8 cellular contexts compared by ENCODE assay signal in the genomic region with DNA sequence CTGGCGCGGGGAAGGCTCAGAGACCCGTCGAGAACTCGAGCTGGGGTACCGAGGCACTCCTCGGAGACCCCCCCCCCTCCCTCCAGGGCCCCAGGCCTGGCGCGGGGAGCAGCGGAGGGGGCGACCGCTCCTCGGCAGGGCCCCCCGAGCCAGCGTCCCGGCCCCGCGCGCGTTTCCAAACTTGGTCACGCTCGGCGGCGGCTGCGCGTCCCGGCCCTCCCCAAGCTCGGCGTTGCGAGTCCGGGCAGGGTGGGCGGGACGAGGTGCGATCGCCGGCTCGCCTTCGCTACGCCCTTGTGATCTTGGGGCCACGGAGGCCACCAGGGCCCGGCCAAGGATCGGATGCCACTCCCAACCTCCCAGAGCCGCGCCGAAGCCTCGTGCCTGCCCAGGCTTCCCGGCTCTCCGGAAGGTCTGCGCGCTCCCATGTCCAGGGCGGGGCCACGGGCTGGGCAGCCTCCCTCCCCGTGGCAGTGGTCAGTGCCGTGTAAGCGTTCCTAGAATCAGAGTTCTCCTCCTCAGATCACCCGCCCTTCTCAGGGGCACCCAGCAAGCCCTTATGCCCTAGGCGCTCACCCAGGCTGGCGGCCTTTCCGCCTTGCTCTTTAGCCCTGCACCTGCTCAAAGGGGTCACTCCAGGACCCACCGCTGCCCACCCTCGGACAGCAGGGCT. TPM values are rescaled to one million over a fixed set of nuclear protein-coding genes. Genes with fewer than 3 reads are reported as not detected.
DNase-seq lines count a peak whose midpoint lies in the region; ATAC-seq and TF ChIP-seq lines count a peak whose summit lies in the region.

No MANE protein-coding gene starts in this region.

- no peaks in the 10 kb centered on the region for H3K9me3 ChIP-seq in adrenal gland (replicated peaks in 1 of 3)

- peak overlapping the region; percentile 95 for H2AFZ ChIP-seq in GM23338

- intact Hi-C loops in adrenal gland (cut with DNase I) (loop anchor here (5.0 to 10.0 kb wide), 2 partner anchors 135 to 253 kb away; no protein-coding TSS in a partner anchor), sciatic nerve (cut with DNase I) (loop anchor here (10.0 kb wide), 1 partner anchor 223 kb away; the partner anchor contains the start of gene DYNLL2)

- H3K4me3 ChIP-seq in GM23338 (peak overlapping the region; percentile 76), adrenal gland (peak overlapping the region in 2 of 4 donors; percentile 28 to 60)

- H3K27me3 ChIP-seq in GM23338 (ENCODE audit: insufficient read depth) (peaks cover 44% of the 10 kb centered on the region), adrenal gland (no peaks in the 10 kb centered on the region)

- H3K9me3 Mint-ChIP-seq in GM23338 = no peaks in the 10 kb centered on the region

- H3K4me3 Mint-ChIP-seq in GM23338 = peak overlapping the region; percentile 80

- no peak overlapping the region for H3K27ac Mint-ChIP-seq in GM23338

- peaks cover 10% of the 10 kb centered on the region; the same call in 1 of the 2 replicates for H3F3A ChIP-seq in GM23338 (replicated peaks; ENCODE audit: low read depth)

- H4K20me1 ChIP-seq in GM23338 (replicated peaks; ENCODE audit: insufficient read depth) = no peaks in the 10 kb centered on the region

- H3K79me2 ChIP-seq in GM23338 (replicated peaks; ENCODE audit: insufficient read depth) = no peaks in the 10 kb centered on the region

- H3K4me2 ChIP-seq in GM23338 = peak overlapping the region; percentile 99

- peaks cover 9% of the 10 kb centered on the region; the same call in 1 of the 3 replicates for H3K36me3 Mint-ChIP-seq in GM23338 (ENCODE audit: low read depth)

- H3K4me1 ChIP-seq in GM23338 (ENCODE audit: insufficient read depth) (peaks cover 32% of the 10 kb centered on the region; the same call in 1 of the 2 replicates), adrenal gland (replicated peaks in 1 of 2) (peaks cover 22 to 32% of the 10 kb centered on the region in 2 donors)

- no peaks in the 10 kb centered on the region for H3K36me3 ChIP-seq in GM23338 (ENCODE audit: insufficient read depth)
- peaks cover 0 to 9% of the 10 kb centered on the region in 2 donors for H3K36me3 ChIP-seq in adrenal gland (replicated peaks in 1 of 2)

- ATAC-seq in GM23338 (peak; percentile 38), sciatic nerve (peak; percentile 84), HG02763 (IDR thresholded peaks at IDR 0.05; ENCODE audit: unreplicated experiment) (no peak), HG02973 (IDR thresholded peaks at IDR 0.05; ENCODE audit: unreplicated experiment) (no peak)

- 4 to 17% (median 8%) methylated on average over 13 to 61 of the region's 61 CpGs for WGBS in adrenal gland, 4 donors

- TF ChIP-seq POLR2A in adrenal gland (IDR thresholded peaks at IDR 0.05) = peak; percentile 25 to 83

- peak; percentile 73 for DNase-seq in GM23338 (ENCODE audit: low spot score)
- DNase-seq in adrenal gland = peak; percentile 76 to 92 (median 87)
- peak; percentile 76 for DNase-seq in hepatic stellate cell (ENCODE audit: low spot score)
- peak; percentile 83 for DNase-seq in sciatic nerve (ENCODE audit: low spot score)
- DNase-seq in activated effector memory CD4-positive, alpha-beta T cell treated with anti-CD3 and anti-CD28 coated beads, Interleukin-2, amount 50 U/mL, for 16 hours = no peak
- no peak for DNase-seq in hippocampal formation (lab: John Stamatoyannopoulos, UW)

- H3K27ac ChIP-seq in GM23338 (ENCODE audit: low read depth) = no peak overlapping the region
- H3K27ac ChIP-seq in adrenal gland = peak overlapping the region; percentile 84 to 95 (median 94)

- TF ChIP-seq CTCF in GM23338 (conservative IDR thresholded peaks at IDR 0.05; ENCODE audit: low read depth in 2 of 2) (no peak), adrenal gland (IDR thresholded peaks at IDR 0.05) (no peak)

- H3K27me3 Mint-ChIP-seq in GM23338 (ENCODE audit: insufficient read depth, low read depth, poor library complexity) = peaks cover 44% of the 10 kb centered on the region

- no peaks in the 10 kb centered on the region for H3K9me2 ChIP-seq in GM23338 (ENCODE audit: insufficient read depth)

- peaks cover 42% of the 10 kb centered on the region for H3K4me1 Mint-ChIP-seq in GM23338

TF ChIP-seq in GM23338, 12 proteins besides CTCF, POLR2A, EP300 and RAD21 (continues in another document):
- TF ChIP-seq STAT1 (IDR thresholded peaks at IDR 0.05; ENCODE audit: unreplicated experiment) (no peak), JUNB (IDR thresholded peaks at IDR 0.05; ENCODE audit: unreplicated experiment) (no peak), ZNF114 (CRISPR knock-in tag; IDR thresholded peaks at IDR 0.05) (no peak), EZH2 (IDR thresholded peaks at IDR 0.05; ENCODE audit: low read depth, unreplicated experiment) (no peak), EZH2phosphoT487 (IDR thresholded peaks at IDR 0.05; ENCODE audit: unreplicated experiment) (no peak), ZNF331 (CRISPR knock-in tag; IDR thresholded peaks at IDR 0.05; ENCODE audit: low read depth) (no peak), NANOG (IDR thresholded peaks at IDR 0.05; ENCODE audit: borderline replicate concordance) (no peak)
- TF ChIP-seq, protein P1, sequence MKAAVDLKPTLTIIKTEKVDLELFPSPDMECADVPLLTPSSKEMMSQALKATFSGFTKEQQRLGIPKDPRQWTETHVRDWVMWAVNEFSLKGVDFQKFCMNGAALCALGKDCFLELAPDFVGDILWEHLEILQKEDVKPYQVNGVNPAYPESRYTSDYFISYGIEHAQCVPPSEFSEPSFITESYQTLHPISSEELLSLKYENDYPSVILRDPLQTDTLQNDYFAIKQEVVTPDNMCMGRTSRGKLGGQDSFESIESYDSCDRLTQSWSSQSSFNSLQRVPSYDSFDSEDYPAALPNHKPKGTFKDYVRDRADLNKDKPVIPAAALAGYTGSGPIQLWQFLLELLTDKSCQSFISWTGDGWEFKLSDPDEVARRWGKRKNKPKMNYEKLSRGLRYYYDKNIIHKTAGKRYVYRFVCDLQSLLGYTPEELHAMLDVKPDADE (IDR thresholded peaks at IDR 0.05) = no peak
- TF ChIP-seq, protein P2, sequence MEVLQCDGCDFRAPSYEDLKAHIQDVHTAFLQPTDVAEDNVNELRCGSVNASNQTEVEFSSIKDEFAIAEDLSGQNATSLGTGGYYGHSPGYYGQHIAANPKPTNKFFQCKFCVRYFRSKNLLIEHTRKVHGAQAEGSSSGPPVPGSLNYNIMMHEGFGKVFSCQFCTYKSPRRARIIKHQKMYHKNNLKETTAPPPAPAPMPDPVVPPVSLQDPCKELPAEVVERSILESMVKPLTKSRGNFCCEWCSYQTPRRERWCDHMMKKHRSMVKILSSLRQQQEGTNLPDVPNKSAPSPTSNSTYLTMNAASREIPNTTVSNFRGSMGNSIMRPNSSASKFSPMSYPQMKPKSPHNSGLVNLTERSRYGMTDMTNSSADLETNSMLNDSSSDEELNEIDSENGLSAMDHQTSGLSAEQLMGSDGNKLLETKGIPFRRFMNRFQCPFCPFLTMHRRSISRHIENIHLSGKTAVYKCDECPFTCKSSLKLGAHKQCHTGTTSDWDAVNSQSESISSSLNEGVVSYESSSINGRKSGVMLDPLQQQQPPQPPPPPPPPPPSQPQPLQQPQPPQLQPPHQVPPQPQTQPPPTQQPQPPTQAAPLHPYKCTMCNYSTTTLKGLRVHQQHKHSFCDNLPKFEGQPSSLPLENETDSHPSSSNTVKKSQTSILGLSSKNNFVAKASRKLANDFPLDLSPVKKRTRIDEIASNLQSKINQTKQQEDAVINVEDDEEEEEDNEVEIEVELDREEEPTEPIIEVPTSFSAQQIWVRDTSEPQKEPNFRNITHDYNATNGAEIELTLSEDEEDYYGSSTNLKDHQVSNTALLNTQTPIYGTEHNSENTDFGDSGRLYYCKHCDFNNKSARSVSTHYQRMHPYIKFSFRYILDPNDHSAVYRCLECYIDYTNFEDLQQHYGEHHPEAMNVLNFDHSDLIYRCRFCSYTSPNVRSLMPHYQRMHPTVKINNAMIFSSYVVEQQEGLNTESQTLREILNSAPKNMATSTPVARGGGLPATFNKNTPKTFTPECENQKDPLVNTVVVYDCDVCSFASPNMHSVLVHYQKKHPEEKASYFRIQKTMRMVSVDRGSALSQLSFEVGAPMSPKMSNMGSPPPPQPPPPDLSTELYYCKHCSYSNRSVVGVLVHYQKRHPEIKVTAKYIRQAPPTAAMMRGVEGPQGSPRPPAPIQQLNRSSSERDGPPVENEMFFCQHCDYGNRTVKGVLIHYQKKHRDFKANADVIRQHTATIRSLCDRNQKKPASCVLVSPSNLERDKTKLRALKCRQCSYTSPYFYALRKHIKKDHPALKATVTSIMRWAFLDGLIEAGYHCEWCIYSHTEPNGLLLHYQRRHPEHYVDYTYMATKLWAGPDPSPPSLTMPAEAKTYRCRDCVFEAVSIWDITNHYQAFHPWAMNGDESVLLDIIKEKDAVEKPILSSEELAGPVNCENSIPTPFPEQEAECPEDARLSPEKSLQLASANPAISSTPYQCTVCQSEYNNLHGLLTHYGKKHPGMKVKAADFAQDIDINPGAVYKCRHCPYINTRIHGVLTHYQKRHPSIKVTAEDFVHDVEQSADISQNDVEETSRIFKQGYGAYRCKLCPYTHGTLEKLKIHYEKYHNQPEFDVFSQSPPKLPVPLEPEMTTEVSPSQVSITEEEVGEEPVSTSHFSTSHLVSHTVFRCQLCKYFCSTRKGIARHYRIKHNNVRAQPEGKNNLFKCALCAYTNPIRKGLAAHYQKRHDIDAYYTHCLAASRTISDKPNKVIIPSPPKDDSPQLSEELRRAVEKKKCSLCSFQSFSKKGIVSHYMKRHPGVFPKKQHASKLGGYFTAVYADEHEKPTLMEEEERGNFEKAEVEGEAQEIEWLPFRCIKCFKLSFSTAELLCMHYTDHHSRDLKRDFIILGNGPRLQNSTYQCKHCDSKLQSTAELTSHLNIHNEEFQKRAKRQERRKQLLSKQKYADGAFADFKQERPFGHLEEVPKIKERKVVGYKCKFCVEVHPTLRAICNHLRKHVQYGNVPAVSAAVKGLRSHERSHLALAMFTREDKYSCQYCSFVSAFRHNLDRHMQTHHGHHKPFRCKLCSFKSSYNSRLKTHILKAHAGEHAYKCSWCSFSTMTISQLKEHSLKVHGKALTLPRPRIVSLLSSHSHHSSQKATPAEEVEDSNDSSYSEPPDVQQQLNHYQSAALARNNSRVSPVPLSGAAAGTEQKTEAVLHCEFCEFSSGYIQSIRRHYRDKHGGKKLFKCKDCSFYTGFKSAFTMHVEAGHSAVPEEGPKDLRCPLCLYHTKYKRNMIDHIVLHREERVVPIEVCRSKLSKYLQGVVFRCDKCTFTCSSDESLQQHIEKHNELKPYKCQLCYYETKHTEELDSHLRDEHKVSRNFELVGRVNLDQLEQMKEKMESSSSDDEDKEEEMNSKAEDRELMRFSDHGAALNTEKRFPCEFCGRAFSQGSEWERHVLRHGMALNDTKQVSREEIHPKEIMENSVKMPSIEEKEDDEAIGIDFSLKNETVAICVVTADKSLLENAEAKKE (CRISPR knock-in tag; IDR thresholded peaks at IDR 0.05) = no peak

RNA-seq across cellular contexts. Expression of gene MRPS23, which starts 12.0 kb away (rescaled TPM):
- total RNA-seq in GM23338 (2014; rRNA removed; shearing (Covaris generic)) = 38.0 and 53.2 TPM in 2 replicates
- polyA plus RNA-seq in GM23338 (2016; fragmentation: Nextera tagmentation; extraction: Ambion mirVana) (65.5 and 74.5 TPM in 2 replicates), adrenal gland (10 to 100 TPM; 10.3 to 70.4 (median 10.8) TPM)
- total RNA-seq in adrenal gland (10 to 100 TPM in 7 of 8 donors, 1 to 10 TPM in 1; 8.5 to 52.2 (median 36.6) TPM), sciatic nerve (27.1 TPM)

Comparison
In these comparisons a context has a peak if more than half of its experiments do, and no peak if none do; other contexts are left out.
1. ATAC-seq: peak in GM23338 (single experiment) and sciatic nerve (single experiment); none in HG02763 (single experiment) and HG02973 (single experiment).
2. DNase-seq: peak in GM23338 (single experiment), adrenal gland (7 of 7), hepatic stellate cell (single experiment) and sciatic nerve (single experiment); none in activated effector memory CD4-positive, alpha-beta T cell treated with anti-CD3 and anti-CD28 coated beads, Interleukin-2, amount 50 U/mL, for 16 hours (single experiment) and hippocampal formation (0 of 2).